In genomic region chr16:55944377-55944802, GRCh38 we compare ENCODE assay signal across 9 cellular contexts.
DNase-seq lines count a peak whose midpoint lies in the region; ATAC-seq and TF ChIP-seq lines count a peak whose summit lies in the region.
"Had no signal": no experiment of that assay in that cellular context is flagged by ENCODE, and none has a peak within 500 bp of the region (broad histone marks: within the 10 kb centered on the region; RNA-seq: fewer than 3 reads in every experiment).

No MANE protein-coding gene starts in this region.

- TF ChIP-seq CTCF in Panc1 (IDR thresholded peaks at IDR 0.05) (peak; percentile 92), osteoblast (IDR thresholded peaks at IDR 0.05; ENCODE audit: extremely low read depth, low read depth, low read length) (peak; percentile 98), tibial artery (IDR thresholded peaks at IDR 0.05) (peak; percentile 84 to 95)

- H3K27me3 ChIP-seq in Panc1 (ENCODE audit: control insufficient read depth, insufficient read depth, low read length) (peaks cover 4% of the 10 kb centered on the region), osteoblast (ENCODE audit: insufficient read depth, low read length) (no peaks in the 10 kb centered on the region), tibial artery (peaks cover 0 to 7% of the 10 kb centered on the region in 2 donors)

- ATAC-seq in HG02973 (IDR thresholded peaks at IDR 0.05; ENCODE audit: unreplicated experiment) = peak; percentile 58
- ATAC-seq in Panc1 = peak; percentile 91

- peak overlapping the region; percentile 16 for H2AFZ ChIP-seq in osteoblast (ENCODE audit: low read length)

- H3K27ac ChIP-seq in Panc1 (ENCODE audit: low read length) (no peak overlapping the region), osteoblast (ENCODE audit: low read depth, low read length) (no peak overlapping the region), tibial artery (no peak overlapping the region)
- H3K27ac ChIP-seq: SK-N-MC had no signal

- H3K9me3 ChIP-seq in Panc1 (ENCODE audit: control insufficient read depth, insufficient read depth, low read depth, low read length) (no peaks in the 10 kb centered on the region), osteoblast (ENCODE audit: low read depth, low read length) (no peaks in the 10 kb centered on the region), tibial artery (peaks cover 0 to 4% (median 0%) of the 10 kb centered on the region in 3 donors)

- CTCF ChIA-PET in Panc1 (lab: Charles Lee) = interaction anchor here (0.5 to 1.3 kb wide), 2 partner anchors 10 to 29 kb away, joined by 3 to 4 read pairs; no protein-coding TSS in a partner anchor

- in situ Hi-C loops in Caki2 (cut with HindIII; ENCODE audit: low pct_unique_long_range_greater_than_20kb, low sequenced_read_pairs) = no loop called here
- in situ Hi-C loops in Panc1 (cut with HindIII; ENCODE audit: low pct_unique_long_range_greater_than_20kb, low sequenced_read_pairs) = no loop called here

- DNase-seq in Caki2 (ENCODE audit: low read depth) (peak; percentile 12), Panc1 (ENCODE audit: low read depth, low spot score) (peak; percentile 50), germinal center (ENCODE audit: low spot score) (peak; percentile 45), osteoblast (ENCODE audit: insufficient read length, low spot score, missing footprints) (no peak), tibial artery (peak; percentile 77 to 83), cortex of kidney (lab: John Stamatoyannopoulos, UW) (no peak)
- peak in 3 of 4 experiments; percentile 5 to 9 (median 5) for DNase-seq in activated naive CD4-positive, alpha-beta T cell (lab: John Stamatoyannopoulos, UW)

- H3K4me2 ChIP-seq in osteoblast (ENCODE audit: insufficient read depth, low read length) = no peak overlapping the region

- H3K4me1 ChIP-seq in Panc1 (ENCODE audit: control insufficient read depth, insufficient read depth, low read length) = no peaks in the 10 kb centered on the region
- H3K4me1 ChIP-seq in osteoblast (ENCODE audit: insufficient read depth, low read length) = no peaks in the 10 kb centered on the region
- H3K4me1 ChIP-seq in tibial artery = peaks cover 0 to 2% (median 0%) of the 10 kb centered on the region in 4 donors

- H3K79me2 ChIP-seq in osteoblast (ENCODE audit: insufficient read depth, low read length) = no peaks in the 10 kb centered on the region

- BruUV-seq in Panc1 (replicated peaks; lab: Mats Ljungman, UMichigan) = no TSS peak

- POLR2A ChIA-PET in Panc1 (lab: Charles Lee) = no interaction called here

- no peak overlapping the region for H3K4me3 ChIP-seq in Panc1 (ENCODE audit: low read depth in 2 of 2, low read length in 2 of 2)
- no peak overlapping the region for H3K4me3 ChIP-seq in osteoblast (ENCODE audit: insufficient read depth, low read length)
- no peak overlapping the region for H3K4me3 ChIP-seq in tibial artery
- H3K4me3 ChIP-seq: SK-N-MC had no signal

- H4K20me1 ChIP-seq in osteoblast (ENCODE audit: insufficient read depth, low read length) = peaks cover 3% of the 10 kb centered on the region

- H3K36me3 ChIP-seq in Panc1 (ENCODE audit: control insufficient read depth, insufficient read depth, low read length) = no peaks in the 10 kb centered on the region
- no peaks in the 10 kb centered on the region for H3K36me3 ChIP-seq in osteoblast (ENCODE audit: insufficient read depth, low read length)
- H3K36me3 ChIP-seq in tibial artery = no peaks in the 10 kb centered on the region

- intact Hi-C loops in Panc1 (cut with micrococcal nuclease; ENCODE audit: unreplicated experiment) = loop anchor here (10.0 kb wide), 1 partner anchor 370 kb away; no protein-coding TSS in a partner anchor
- intact Hi-C loops in tibial artery (cut with DNase I; ENCODE audit: low total_unique reads) = no loop called here

Comparison
In these comparisons a context has a peak if more than half of its experiments do, and no peak if none do; other contexts are left out.
1. DNase-seq: peak in Caki2 (single experiment), Panc1 (single experiment), activated naive CD4-positive, alpha-beta T cell (3 of 4), germinal center (single experiment) and tibial artery (2 of 2); none in osteoblast (single experiment) and cortex of kidney (single experiment).
2. Peak in every context shown above with its lines, with median percentiles within 50 percentile points of each other: CTCF ChIP-seq.